Comparison of ENCODE assay signal across 1 cellular context in genomic region chr13:46012404-46012803, GRCh38.
TF ChIP-seq lines count a peak whose summit lies in the region.

No MANE protein-coding gene starts in this region.

TF ChIP-seq in SK-N-SH, 30 proteins besides CTCF, POLR2A, EP300 and RAD21 (continued from another document):
- TF ChIP-seq RCOR1 (IDR thresholded peaks at IDR 0.05; ENCODE audit: low read length) (no peak), YY1 (IDR thresholded peaks at IDR 0.05; ENCODE audit: low read depth) (no peak)
